22 cellular contexts compared by ENCODE assay signal in the genomic region with DNA sequence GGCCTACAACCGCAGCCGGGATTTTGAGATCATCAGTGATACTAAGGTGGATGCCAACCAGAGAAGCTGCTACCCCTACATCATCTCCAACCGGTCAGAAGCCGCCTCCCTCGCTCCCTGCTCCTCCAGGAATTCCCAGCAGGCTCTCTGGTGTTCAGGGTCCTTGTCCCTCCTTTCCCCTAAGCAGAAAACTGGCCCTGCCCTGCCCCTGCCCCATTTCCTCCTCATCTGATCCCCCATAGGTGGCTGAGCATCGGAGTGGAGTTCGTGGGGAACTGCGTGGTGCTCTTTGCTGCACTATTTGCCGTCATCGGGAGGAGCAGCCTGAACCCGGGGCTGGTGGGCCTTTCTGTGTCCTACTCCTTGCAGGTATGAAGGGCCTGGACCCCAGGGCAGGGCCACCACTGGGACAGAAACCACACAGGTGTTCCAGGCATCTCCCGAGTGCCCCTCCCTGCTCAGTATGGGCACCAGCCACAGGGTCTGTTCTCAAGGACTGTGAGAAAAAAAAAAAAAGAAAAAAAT. TPM values are rescaled to one million over a fixed set of nuclear protein-coding genes. Genes with fewer than 3 reads are reported as not detected.
DNase-seq lines count a peak whose midpoint lies in the region; ATAC-seq, FAIRE-seq and TF ChIP-seq lines count a peak whose summit lies in the region.
"Had no signal": no experiment of that assay in that cellular context is flagged by ENCODE, and none has a peak within 500 bp of the region (broad histone marks: within the 10 kb centered on the region; RNA-seq: fewer than 3 reads in every experiment).

No MANE protein-coding gene starts in this region.

- H3K4me3 Mint-ChIP-seq in endodermal cell (no peak overlapping the region), T-helper 17 cell (no peak overlapping the region)
- H3K4me3 Mint-ChIP-seq: B cell; CD4-positive, CD25-positive, alpha-beta regulatory T cell; CD8-positive, alpha-beta memory T cell; GM23338; HFFc6 had no signal

- H3K27me3 Mint-ChIP-seq in endodermal cell (ENCODE audit: insufficient read depth) (no peaks in the 10 kb centered on the region), T-helper 17 cell (peaks cover 54% of the 10 kb centered on the region)
- H3K27me3 Mint-ChIP-seq: CD4-positive, CD25-positive, alpha-beta regulatory T cell had no signal

- TF ChIP-seq EP300 in A549 (IDR thresholded peaks at IDR 0.05): no peak
- TF ChIP-seq EP300 in tibial nerve (IDR thresholded peaks at IDR 0.05): no peak

- H3K36me3 ChIP-seq in H7 (replicated peaks; ENCODE audit: control insufficient read depth, insufficient read depth, low read length): no peaks in the 10 kb centered on the region
- no peaks in the 10 kb centered on the region for H3K36me3 ChIP-seq in endodermal cell (ENCODE audit: control insufficient read depth, insufficient read depth, low read length)
- H3K36me3 ChIP-seq in ascending aorta: peaks cover 0 to 3% of the 10 kb centered on the region in 2 donors
- no peaks in the 10 kb centered on the region for H3K36me3 ChIP-seq in tibial nerve

- ATAC-seq in A549 (no peak), T-helper 17 cell (no peak)
- ATAC-seq: GM23338, HCT116 had no signal

- TF ChIP-seq CTCF in A549 (IDR thresholded peaks at IDR 0.05): no peak
- TF ChIP-seq CTCF in endodermal cell (conservative IDR thresholded peaks at IDR 0.05): no peak
- TF ChIP-seq CTCF in ascending aorta (IDR thresholded peaks at IDR 0.05): no peak
- TF ChIP-seq CTCF in foreskin fibroblast (IDR thresholded peaks at IDR 0.05; ENCODE audit: low read depth, low read length): no peak
- no peak for TF ChIP-seq CTCF in tibial nerve (IDR thresholded peaks at IDR 0.05)

- POLR2A ChIA-PET in A549 (lab: Yijun Ruan, JAX): no interaction called here

- intact Hi-C loops in posterior vena cava (cut with DNase I): no loop called here
- intact Hi-C loops in ascending aorta (cut with DNase I): no loop called here

- WGBS in A549 (ENCODE audit: missing lambda C conversion rate): 94% methylated on average over 12 of the region's 12 CpGs
- WGBS in endodermal cell (ENCODE audit: insufficient coverage in 1 of 2, insufficient read length in 1 of 2), 2 experiments: 90 to 97% methylated on average over 11 to 12 of the region's 12 CpGs
- WGBS in tibial nerve, 2 donors: 90 to 91% methylated on average over 12 of the region's 12 CpGs

- H3K9me3 Mint-ChIP-seq in endodermal cell: no peaks in the 10 kb centered on the region
- H3K9me3 Mint-ChIP-seq: CD4-positive, CD25-positive, alpha-beta regulatory T cell; CD8-positive, alpha-beta memory T cell; GM23338; HFFc6 had no signal

- no peaks in the 10 kb centered on the region for H3K27me3 ChIP-seq in H7 (ENCODE audit: control insufficient read depth, insufficient read depth, low read length)
- no peaks in the 10 kb centered on the region for H3K27me3 ChIP-seq in endodermal cell (ENCODE audit: control insufficient read depth, insufficient read depth, low read length, poor library complexity, severe bottlenecking)
- no peaks in the 10 kb centered on the region for H3K27me3 ChIP-seq in ascending aorta
- no peaks in the 10 kb centered on the region for H3K27me3 ChIP-seq in tibial nerve

- no peak overlapping the region for H3K4me2 ChIP-seq in A549
- H3K4me2 ChIP-seq: GM23338 had no signal

- no peak for DNase-seq in A549 (ENCODE audit: low read depth in 1 of 2, low spot score in 1 of 2)
- DNase-seq in H7: peak; percentile 15
- DNase-seq in endodermal cell: peak; percentile 44
- peak; percentile 66 for DNase-seq in posterior vena cava (ENCODE audit: low spot score)
- no peak for DNase-seq in ascending aorta (ENCODE audit: low spot score in 2 of 2)
- no peak for DNase-seq in T-helper 17 cell
- no peak for DNase-seq in foreskin fibroblast
- DNase-seq in tibial nerve (ENCODE audit: low spot score in 2 of 2): no peak
- DNase-seq: 8988T; C1 segment of cervical spinal cord; CD4-positive, CD25-positive, alpha-beta regulatory T cell; CD8-positive, alpha-beta memory T cell; COR-L47; HFFc6 had no signal

- no peaks in the 10 kb centered on the region for H3K9me3 ChIP-seq in A549
- H3K9me3 ChIP-seq in endodermal cell (ENCODE audit: control insufficient read depth, low read length): no peaks in the 10 kb centered on the region
- H3K9me3 ChIP-seq in ascending aorta: no peaks in the 10 kb centered on the region
- no peaks in the 10 kb centered on the region for H3K9me3 ChIP-seq in T-helper 17 cell (ENCODE audit: control insufficient read depth, low read length, poor library complexity, severe bottlenecking)
- H3K9me3 ChIP-seq in tibial nerve: no peaks in the 10 kb centered on the region

- no peak for TF ChIP-seq POLR2A in A549 (IDR thresholded peaks at IDR 0.05; ENCODE audit: low read length)
- TF ChIP-seq POLR2A in tibial nerve (IDR thresholded peaks at IDR 0.05): no peak

- TF ChIP-seq RAD21 in A549 (conservative IDR thresholded peaks at IDR 0.05 in 1 of 2, IDR thresholded peaks at IDR 0.05 in 1 of 2): no peak

- no peak overlapping the region for H3K9ac ChIP-seq in endodermal cell (ENCODE audit: extremely low read depth, low read length, poor library complexity, severe bottlenecking)

- H3K27ac ChIP-seq in A549 (peak overlapping the region; percentile 29 to 98; a peak in 4 of 6 replicates), endodermal cell (ENCODE audit: low read depth, low read length) (no peak overlapping the region), ascending aorta (no peak overlapping the region), tibial nerve (no peak overlapping the region)

- no peaks in the 10 kb centered on the region for H3K36me3 Mint-ChIP-seq in endodermal cell (ENCODE audit: low read depth)
- H3K36me3 Mint-ChIP-seq in T-helper 17 cell (ENCODE audit: low read depth): peaks cover 10% of the 10 kb centered on the region
- H3K36me3 Mint-ChIP-seq: CD4-positive, CD25-positive, alpha-beta regulatory T cell; CD8-positive, alpha-beta memory T cell had no signal

- H3K4me1 ChIP-seq in A549 (peaks cover 95% of the 10 kb centered on the region), endodermal cell (ENCODE audit: control insufficient read depth, insufficient read depth, low read length) (no peaks in the 10 kb centered on the region), ascending aorta (peaks cover under 1 to 6% of the 10 kb centered on the region in 2 donors), tibial nerve (peaks cover 0 to 5% (median 0%) of the 10 kb centered on the region in 4 donors)

- H3K27ac Mint-ChIP-seq in endodermal cell (no peak overlapping the region), T-helper 17 cell (no peak overlapping the region)
- H3K27ac Mint-ChIP-seq: B cell; CD8-positive, alpha-beta memory T cell; GM23338; HFFc6 had no signal

- H3K4me3 ChIP-seq in A549: no peak overlapping the region
- no peak overlapping the region for H3K4me3 ChIP-seq in H7 (ENCODE audit: insufficient read depth, low read depth, low read length)
- no peak overlapping the region for H3K4me3 ChIP-seq in endodermal cell (ENCODE audit: low read length)
- no peak overlapping the region for H3K4me3 ChIP-seq in ascending aorta
- H3K4me3 ChIP-seq in foreskin fibroblast (ENCODE audit: low read depth in 1 of 2, low read length in 2 of 2): no peak overlapping the region
- no peak overlapping the region for H3K4me3 ChIP-seq in tibial nerve
- H3K4me3 ChIP-seq: GM23338 had no signal

- no peak for FAIRE-seq in A549 (lab: Jason Lieb, UNC)
- FAIRE-seq: D721Med, G401.6, GM12891, H54, HepG2 had no signal

- H3K4me1 Mint-ChIP-seq in endodermal cell: peaks cover 4% of the 10 kb centered on the region
- H3K4me1 Mint-ChIP-seq in T-helper 17 cell: peaks cover 14% of the 10 kb centered on the region

- CTCF ChIA-PET in A549 (lab: Yijun Ruan, JAX): interaction anchor here (1.2 to 52.6 kb wide), 4 partner anchors 5 to 72 kb away, joined by 3 to 2097 read pairs (median 783); a partner anchor contains a TSS

TF ChIP-seq in A549, 52 proteins besides CTCF, POLR2A, EP300 and RAD21 (continues in another document):
- no peak for TF ChIP-seq BHLHE40 (IDR thresholded peaks at IDR 0.05; ENCODE audit: low read depth, low read length)

RNA-seq across cellular contexts. Expression of a gene that starts 29.8 kb away (rescaled TPM):
- 68.5 and 84.3 TPM in 2 replicates for polyA plus RNA-seq in A549 (2011; rRNA removed)
- 31.1 and 36.1 TPM in 2 replicates for polyA plus RNA-seq in A549 (2012; cell fraction: cytosol; rRNA removed)
- polyA plus RNA-seq in A549 (2012; cell fraction: nucleus; rRNA removed): 20.0 and 27.7 TPM in 2 replicates
- polyA plus RNA-seq in A549 (2017; fragmentation: RNase III; extraction: RNeasy Plus Mini Kit Qiagen cat#74134 plus additional on column Dnase treatment): 44.2 to 55.2 TPM (median 50.1 TPM) in 3 replicates
- 31.0 and 37.0 TPM in 2 replicates for polyA minus RNA-seq in A549 (2011; rRNA and poly(A)+ RNA removed)
- 42.0 and 46.0 TPM in 2 replicates for total RNA-seq in H7 (2014; rRNA removed; shearing (Covaris generic))
- total RNA-seq in endodermal cell: 10 to 100 TPM; 44.9 to 60.3 TPM
- polyA plus RNA-seq in endodermal cell (2013, experiment 1 of 2): 38.1 TPM
- 37.3 TPM for polyA plus RNA-seq in endodermal cell (2013, experiment 2 of 2)
- 10 to 100 TPM; 57.4 to 77.3 TPM for total RNA-seq in posterior vena cava
- 35.4 TPM for total RNA-seq in ascending aorta
- 10 to 100 TPM; 24.3 to 25.6 TPM for total RNA-seq in T-helper 17 cell
- 10 to 100 TPM; 48.0 to 80.6 (median 55.0) TPM for total RNA-seq in tibial nerve

RNA-seq across cellular contexts. Expression of a gene that starts 41.5 kb away (rescaled TPM):
- polyA plus RNA-seq in A549 (2011; rRNA removed) (117 and 209 TPM in 2 replicates), A549 (2017; fragmentation: RNase III; extraction: RNeasy Plus Mini Kit Qiagen cat#74134 plus additional on column Dnase treatment) (165 to 211 TPM (median 207 TPM) in 3 replicates)
- polyA plus RNA-seq in A549 (2012; cell fraction: cytosol; rRNA removed): 49.5 and 58.7 TPM in 2 replicates
- polyA plus RNA-seq in A549 (2012; cell fraction: nucleus; rRNA removed): 125 and 135 TPM in 2 replicates
- polyA minus RNA-seq in A549 (2011; rRNA and poly(A)+ RNA removed): 15.6 and 16.2 TPM in 2 replicates
- total RNA-seq in H7 (2014; rRNA removed; shearing (Covaris generic)): 45.4 and 76.9 TPM in 2 replicates
- total RNA-seq in endodermal cell (100 to 1,000 TPM; 122 to 169 TPM), posterior vena cava (10 to 100 TPM; 82.0 to 92.5 TPM), ascending aorta (32.0 TPM), T-helper 17 cell (100 to 1,000 TPM; 129 to 155 TPM), tibial nerve (100 to 1,000 TPM in 3 of 4 donors, 10 to 100 TPM in 1; 80.8 to 114 (median 105) TPM)
- polyA plus RNA-seq in endodermal cell (2013, experiment 1 of 2): 252 TPM
- polyA plus RNA-seq in endodermal cell (2013, experiment 2 of 2): 214 TPM

RNA-seq across cellular contexts. Expression of a gene that starts 43.2 kb away (rescaled TPM):
- polyA plus RNA-seq in A549 (2011; rRNA removed) (342 and 442 TPM in 2 replicates), A549 (2017; fragmentation: RNase III; extraction: RNeasy Plus Mini Kit Qiagen cat#74134 plus additional on column Dnase treatment) (225 to 288 TPM (median 248 TPM) in 3 replicates)
- 157 and 189 TPM in 2 replicates for polyA plus RNA-seq in A549 (2012; cell fraction: cytosol; rRNA removed)
- 1,165 and 1,226 TPM in 2 replicates for polyA plus RNA-seq in A549 (2012; cell fraction: nucleus; rRNA removed)
- 586 and 639 TPM in 2 replicates for polyA minus RNA-seq in A549 (2011; rRNA and poly(A)+ RNA removed)
- total RNA-seq in H7 (2014; rRNA removed; shearing (Covaris generic)): 0.33 and 0.48 TPM in 2 replicates
- total RNA-seq in endodermal cell (under 1 TPM; 0.22 to 0.91 TPM), posterior vena cava (10 to 100 TPM; 13.1 to 19.8 TPM), ascending aorta (30.2 TPM), T-helper 17 cell (10 to 100 TPM in 1 of 2 donors, 1 to 10 TPM in 1; 3.3 to 58.0 TPM), tibial nerve (10 to 100 TPM in 1 of 4 donors, 1 to 10 TPM in 3; 1.5 to 19.2 (median 7.3) TPM)
- polyA plus RNA-seq in endodermal cell (2013, experiment 1 of 2): not detected
- not detected for polyA plus RNA-seq in endodermal cell (2013, experiment 2 of 2)
- total RNA-seq: GM23338 had no signal
- polyA plus RNA-seq: CD8-positive, alpha-beta memory T cell; GM23338 had no signal

Comparison
In these comparisons a context has a peak if more than half of its experiments do, and no peak if none do; other contexts are left out.
1. DNase-seq: peak in H7 (single experiment), endodermal cell (single experiment) and posterior vena cava (single experiment); none in A549 (0 of 2), ascending aorta (0 of 2), T-helper 17 cell (0 of 3), foreskin fibroblast (0 of 2) and tibial nerve (0 of 2).
2. H3K27ac ChIP-seq: peak in A549 (2 of 2); none in endodermal cell (single experiment), ascending aorta (0 of 2) and tibial nerve (0 of 4).